ENCODE assay signal across 1 cellular context in genomic region chr17:79931517-79932309, GRCh38.
TF ChIP-seq lines count a peak whose summit lies in the region.

No MANE protein-coding gene starts in this region.

TF ChIP-seq in GM12878, 131 proteins besides CTCF, POLR2A, EP300 and RAD21 (continued from another document):
- no peak for TF ChIP-seq ZBTB4 (CRISPR knock-in tag; IDR thresholded peaks at IDR 0.05)
- no peak for TF ChIP-seq USF2 (IDR thresholded peaks at IDR 0.05; ENCODE audit: borderline replicate concordance, low read depth, low read length)
- TF ChIP-seq JUNB (IDR thresholded peaks at IDR 0.05) = 0 out of 2 replicates have a peak, but pooled peaks have one; percentile 21
- TF ChIP-seq E2F4 (IDR thresholded peaks at IDR 0.05; ENCODE audit: low read depth, low read length) = no peak
- TF ChIP-seq SMC3 (IDR thresholded peaks at IDR 0.05; ENCODE audit: borderline replicate concordance, low read length) = no peak
- TF ChIP-seq BRCA1 (IDR thresholded peaks at IDR 0.05; ENCODE audit: low read depth, low read length) = no peak
- no peak for TF ChIP-seq POLR2AphosphoS2 (IDR thresholded peaks at IDR 0.05; ENCODE audit: low read depth, low read length)
- TF ChIP-seq SP1 (IDR thresholded peaks at IDR 0.05; ENCODE audit: low read depth, low read length) = no peak
- peak in 1 of 2 experiments; percentile 11; a peak in 1 of 4 replicates for TF ChIP-seq BHLHE40 (IDR thresholded peaks at IDR 0.05; ENCODE audit: borderline replicate concordance in 1 of 2, low read depth in 2 of 2, low read length in 1 of 2)
- no peak for TF ChIP-seq ZNF384 (IDR thresholded peaks at IDR 0.05; ENCODE audit: borderline replicate concordance, low read depth, low read length)
- TF ChIP-seq CUX1 (IDR thresholded peaks at IDR 0.05; ENCODE audit: insufficient replicate concordance, low read depth, low read length) = no peak
- no peak for TF ChIP-seq NR2C1 (IDR thresholded peaks at IDR 0.05)
- TF ChIP-seq FOXM1 (IDR thresholded peaks at IDR 0.05; ENCODE audit: low read depth, low read length) = no peak
- TF ChIP-seq TCF3 (IDR thresholded peaks at IDR 0.05; ENCODE audit: borderline replicate concordance, insufficient read depth, low read depth, low read length) = no peak
- TF ChIP-seq ZNF687 (IDR thresholded peaks at IDR 0.05) = no peak
- no peak for TF ChIP-seq RB1 (IDR thresholded peaks at IDR 0.05; ENCODE audit: borderline replicate concordance)
- TF ChIP-seq GATAD2B (conservative IDR thresholded peaks at IDR 0.05; ENCODE audit: low read depth) = no peak
- TF ChIP-seq MEF2B (IDR thresholded peaks at IDR 0.05; ENCODE audit: partially characterized antibody, poor library complexity, severe bottlenecking) = no peak
- no peak for TF ChIP-seq SREBF2 (IDR thresholded peaks at IDR 0.05; ENCODE audit: low read length)
- no peak for TF ChIP-seq ZBTB33 (IDR thresholded peaks at IDR 0.05)
- TF ChIP-seq MYC (IDR thresholded peaks at IDR 0.05; ENCODE audit: insufficient read depth, insufficient read length, insufficient replicate concordance, low read length, severe bottlenecking) = no peak
- no peak for TF ChIP-seq ZNF274 (IDR thresholded peaks at IDR 0.05; ENCODE audit: insufficient read depth, insufficient read length)
- TF ChIP-seq RCOR1 (conservative IDR thresholded peaks at IDR 0.05; ENCODE audit: low read depth, low read length) = no peak
- 0 out of 2 replicates have a peak, but pooled peaks have one; percentile 18 for TF ChIP-seq DPF2 (IDR thresholded peaks at IDR 0.05)
- no peak for TF ChIP-seq ATF3 (IDR thresholded peaks at IDR 0.05; ENCODE audit: borderline replicate concordance, extremely low read depth, low read depth, low read length)
- no peak for TF ChIP-seq REST (IDR thresholded peaks at IDR 0.05; ENCODE audit: low read depth, low read length)
- no peak for TF ChIP-seq POU2F2 (IDR thresholded peaks at IDR 0.05; ENCODE audit: borderline replicate concordance, low read depth, low read length)
- TF ChIP-seq BACH1 (IDR thresholded peaks at IDR 0.05; ENCODE audit: borderline replicate concordance) = no peak
- TF ChIP-seq MTA2 (IDR thresholded peaks at IDR 0.05; ENCODE audit: low read depth) = no peak
- TF ChIP-seq IRF4 (IDR thresholded peaks at IDR 0.05; ENCODE audit: low read depth, low read length) = no peak
- TF ChIP-seq SRF (IDR thresholded peaks at IDR 0.05; ENCODE audit: low read depth in 2 of 2, low read length in 2 of 2) = no peak
- no peak for TF ChIP-seq POLR2AphosphoS5 (IDR thresholded peaks at IDR 0.05; ENCODE audit: low read length)
- no peak for TF ChIP-seq PBX3 (IDR thresholded peaks at IDR 0.05; ENCODE audit: insufficient replicate concordance, low read depth, low read length)
TF ChIP-seq in GM12878: peak in this region for 7.
